12 cellular contexts compared by ENCODE assay signal in the genomic region with DNA sequence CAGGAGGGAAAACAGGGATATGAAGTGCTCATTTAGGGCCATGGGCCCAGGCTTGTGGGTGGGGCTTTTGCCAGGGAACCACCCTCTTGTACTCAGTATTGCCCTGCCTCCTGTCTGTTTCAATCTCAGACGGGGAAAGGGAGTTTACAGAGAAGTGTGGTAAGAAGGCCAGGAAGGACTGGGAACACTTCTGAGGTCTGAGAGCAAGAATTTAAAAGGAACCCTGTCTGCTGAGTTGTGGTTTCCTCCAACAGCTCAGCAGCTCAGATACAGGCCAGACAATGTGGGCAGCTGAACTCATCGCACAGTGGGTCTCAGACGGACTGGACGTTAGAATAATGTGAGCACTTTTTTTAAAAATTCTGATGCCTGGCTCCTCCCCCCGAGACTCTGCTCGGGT.
A peak's percentile ranks its signal among the peaks of the same experiment; 100 is the strongest.
DNase-seq lines count a peak whose midpoint lies in the region; ATAC-seq and TF ChIP-seq lines count a peak whose summit lies in the region.
"Had no signal": no experiment of that assay in that cellular context is flagged by ENCODE, and none has a peak within 500 bp of the region (broad histone marks: within the 10 kb centered on the region; RNA-seq: fewer than 3 reads in every experiment).

No MANE protein-coding gene starts in this region.

- H3K27ac Mint-ChIP-seq in activated CD4-positive, alpha-beta memory T cell treated with anti-CD3 and anti-CD28 coated beads for 36 hours, result peak overlapping the region; percentile 50
- H3K27ac Mint-ChIP-seq in endodermal cell (no peak overlapping the region), type B pancreatic cell (no peak overlapping the region)

- H3K36me3 ChIP-seq in endodermal cell (ENCODE audit: control insufficient read depth, insufficient read depth, low read length), result no peaks in the 10 kb centered on the region
- H3K36me3 ChIP-seq: breast epithelium, HAP-1 had no signal

- peak; percentile 6 for DNase-seq in AG10803 (ENCODE audit: low read depth)
- peak; percentile 48 for DNase-seq in EH (ENCODE audit: low read depth)
- DNase-seq in activated CD4-positive, alpha-beta memory T cell treated with anti-CD3 and anti-CD28 coated beads for 36 hours, result no peak
- DNase-seq in endodermal cell, result no peak
- DNase-seq in type B pancreatic cell (ENCODE audit: extremely low spot score, unreplicated experiment), result no peak
- no peak for DNase-seq in putamen (ENCODE audit: low spot score)
- DNase-seq in NOMO-1 treated with dmso at 0.1 percent for 144 hours (lab: John Stamatoyannopoulos, UW; ENCODE audit: unreplicated experiment), result no peak
- DNase-seq: nucleus accumbens had no signal

- H3K4me1 Mint-ChIP-seq in activated CD4-positive, alpha-beta memory T cell treated with anti-CD3 and anti-CD28 coated beads for 36 hours (ENCODE audit: low read depth), result peaks cover 32% of the 10 kb centered on the region
- H3K4me1 Mint-ChIP-seq in endodermal cell (peaks cover 10% of the 10 kb centered on the region), type B pancreatic cell (ENCODE audit: unreplicated experiment) (no peaks in the 10 kb centered on the region)

- H3K27me3 ChIP-seq in endodermal cell (ENCODE audit: control insufficient read depth, insufficient read depth, low read length, poor library complexity, severe bottlenecking), result no peaks in the 10 kb centered on the region
- H3K27me3 ChIP-seq: breast epithelium had no signal

- H3K9ac ChIP-seq in endodermal cell (ENCODE audit: extremely low read depth, low read length, poor library complexity, severe bottlenecking), result no peak overlapping the region

- H3K4me3 ChIP-seq in AG10803 (ENCODE audit: low read length) (no peak overlapping the region), endodermal cell (ENCODE audit: low read length) (peak overlapping the region; percentile 2)
- H3K4me3 ChIP-seq: breast epithelium, HAP-1 had no signal

- H3K27me3 Mint-ChIP-seq in activated CD4-positive, alpha-beta memory T cell treated with anti-CD3 and anti-CD28 coated beads for 36 hours, result no peaks in the 10 kb centered on the region
- H3K27me3 Mint-ChIP-seq in endodermal cell (ENCODE audit: insufficient read depth) (no peaks in the 10 kb centered on the region), type B pancreatic cell (no peaks in the 10 kb centered on the region)

- H3K27ac ChIP-seq in endodermal cell (ENCODE audit: low read depth, low read length), result no peak overlapping the region
- H3K27ac ChIP-seq: breast epithelium had no signal

- CTCF ChIA-PET in activated CD4-positive, alpha-beta memory T cell treated with anti-CD3 and anti-CD28 coated beads for 36 hours (lab: Charles Lee), result interaction anchor here (1.1 kb wide), 2 partner anchors 12 to 24 kb away, joined by 3 read pairs; no protein-coding TSS in a partner anchor

- WGBS in endodermal cell (ENCODE audit: insufficient coverage in 1 of 2, insufficient read length in 1 of 2), 2 experiments, result 94 to 100% methylated on average over 2 to 6 of the region's 6 CpGs

- intact Hi-C loops in activated CD4-positive, alpha-beta memory T cell treated with anti-CD3 and anti-CD28 coated beads for 36 hours (cut with micrococcal nuclease), result no loop called here

- POLR2A ChIA-PET in activated CD4-positive, alpha-beta memory T cell treated with anti-CD3 and anti-CD28 coated beads for 36 hours (lab: Charles Lee), result interaction anchor here (1.2 kb wide), 1 partner anchor 26 kb away, joined by 3 read pairs; no protein-coding TSS in a partner anchor

- no peak overlapping the region for H3K4me3 Mint-ChIP-seq in activated CD4-positive, alpha-beta memory T cell treated with anti-CD3 and anti-CD28 coated beads for 36 hours
- H3K4me3 Mint-ChIP-seq in endodermal cell (no peak overlapping the region), type B pancreatic cell (no peak overlapping the region)

- TF ChIP-seq CTCF in AG10803 (conservative IDR thresholded peaks at IDR 0.05; ENCODE audit: low read length) (no peak), endodermal cell (conservative IDR thresholded peaks at IDR 0.05) (no peak), type B pancreatic cell (conservative IDR thresholded peaks at IDR 0.05) (no peak)

- peaks cover 31% of the 10 kb centered on the region for H3K9me3 ChIP-seq in endodermal cell (ENCODE audit: control insufficient read depth, low read length)
- H3K9me3 ChIP-seq: HAP-1 had no signal

- H3K36me3 Mint-ChIP-seq in activated CD4-positive, alpha-beta memory T cell treated with anti-CD3 and anti-CD28 coated beads for 36 hours, result no peaks in the 10 kb centered on the region
- peaks cover 2% of the 10 kb centered on the region for H3K36me3 Mint-ChIP-seq in endodermal cell (ENCODE audit: low read depth)
- H3K36me3 Mint-ChIP-seq in type B pancreatic cell, result peaks cover 8% of the 10 kb centered on the region

- H3K9me3 Mint-ChIP-seq in activated CD4-positive, alpha-beta memory T cell treated with anti-CD3 and anti-CD28 coated beads for 36 hours, result no peaks in the 10 kb centered on the region
- H3K9me3 Mint-ChIP-seq in endodermal cell (peaks cover 38% of the 10 kb centered on the region), type B pancreatic cell (peaks cover 15% of the 10 kb centered on the region)

- no peak for ATAC-seq in GM21381 (IDR thresholded peaks at IDR 0.05; ENCODE audit: unreplicated experiment)
- ATAC-seq: sciatic nerve had no signal

- H3K4me1 ChIP-seq in endodermal cell (ENCODE audit: control insufficient read depth, insufficient read depth, low read length), result no peaks in the 10 kb centered on the region
- H3K4me1 ChIP-seq: breast epithelium, HAP-1 had no signal

Comparison
In these comparisons a context has a peak if more than half of its experiments do, and no peak if none do; other contexts are left out.
1. DNase-seq: peak in AG10803 (single experiment) and EH (single experiment); none in activated CD4-positive, alpha-beta memory T cell treated with anti-CD3 and anti-CD28 coated beads for 36 hours (single experiment), endodermal cell (single experiment), type B pancreatic cell (single experiment), putamen (single experiment) and NOMO-1 treated with dmso at 0.1 percent for 144 hours (single experiment).